1 cellular context compared by ENCODE assay signal in genomic region chr20:10447028-10447427, GRCh38.
A peak's percentile ranks its signal among the peaks of the same experiment; 100 is the strongest.
TF ChIP-seq lines count a peak whose summit lies in the region.

No MANE protein-coding gene starts in this region.

TF ChIP-seq in HEK293, 187 proteins besides CTCF, POLR2A, EP300 and RAD21 (continued from another document):
- TF ChIP-seq, protein P1, sequence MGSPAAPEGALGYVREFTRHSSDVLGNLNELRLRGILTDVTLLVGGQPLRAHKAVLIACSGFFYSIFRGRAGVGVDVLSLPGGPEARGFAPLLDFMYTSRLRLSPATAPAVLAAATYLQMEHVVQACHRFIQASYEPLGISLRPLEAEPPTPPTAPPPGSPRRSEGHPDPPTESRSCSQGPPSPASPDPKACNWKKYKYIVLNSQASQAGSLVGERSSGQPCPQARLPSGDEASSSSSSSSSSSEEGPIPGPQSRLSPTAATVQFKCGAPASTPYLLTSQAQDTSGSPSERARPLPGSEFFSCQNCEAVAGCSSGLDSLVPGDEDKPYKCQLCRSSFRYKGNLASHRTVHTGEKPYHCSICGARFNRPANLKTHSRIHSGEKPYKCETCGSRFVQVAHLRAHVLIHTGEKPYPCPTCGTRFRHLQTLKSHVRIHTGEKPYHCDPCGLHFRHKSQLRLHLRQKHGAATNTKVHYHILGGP (tag by site-specific recombination; IDR thresholded peaks at IDR 0.05): no peak
- TF ChIP-seq WT1 (tag by site-specific recombination; IDR thresholded peaks at IDR 0.05) (no peak), ZNF76 (tag by site-specific recombination; IDR thresholded peaks at IDR 0.05; ENCODE audit: borderline replicate concordance, low read depth) (peak; percentile 57; the same call in 1 of the 2 replicates), ZNF138 (tag by site-specific recombination; IDR thresholded peaks at IDR 0.05; ENCODE audit: borderline replicate concordance) (no peak), FEZF1 (tag by site-specific recombination; IDR thresholded peaks at IDR 0.05) (peak; percentile 36; the same call in 1 of the 2 replicates), ZFP41 (tag by site-specific recombination; IDR thresholded peaks at IDR 0.05; ENCODE audit: borderline replicate concordance) (no peak), ZBTB17 (tag by site-specific recombination; IDR thresholded peaks at IDR 0.05) (peak; percentile 58; the same call in 1 of the 2 replicates)
- TF ChIP-seq, protein P2, sequence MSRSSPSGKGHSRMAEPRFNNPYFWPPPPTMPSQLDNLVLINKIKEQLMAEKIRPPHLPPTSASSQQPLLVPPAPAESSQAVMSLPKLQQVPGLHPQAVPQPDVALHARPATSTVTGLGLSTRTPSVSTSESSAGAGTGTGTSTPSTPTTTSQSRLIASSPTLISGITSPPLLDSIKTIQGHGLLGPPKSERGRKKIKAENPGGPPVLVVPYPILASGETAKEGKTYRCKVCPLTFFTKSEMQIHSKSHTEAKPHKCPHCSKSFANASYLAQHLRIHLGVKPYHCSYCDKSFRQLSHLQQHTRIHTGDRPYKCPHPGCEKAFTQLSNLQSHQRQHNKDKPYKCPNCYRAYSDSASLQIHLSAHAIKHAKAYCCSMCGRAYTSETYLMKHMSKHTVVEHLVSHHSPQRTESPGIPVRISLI (tag by site-specific recombination; IDR thresholded peaks at IDR 0.05): peak; percentile 83
